Comparison of ENCODE assay signal across 13 cellular contexts in genomic region chr4:53100801-53101581, GRCh38.
A peak's percentile ranks its signal among the peaks of the same experiment; 100 is the strongest.
DNase-seq lines count a peak whose midpoint lies in the region; ATAC-seq and TF ChIP-seq lines count a peak whose summit lies in the region.
"Had no signal": no experiment of that assay in that cellular context is flagged by ENCODE, and none has a peak within 500 bp of the region (broad histone marks: within the 10 kb centered on the region; RNA-seq: fewer than 3 reads in every experiment).

No MANE protein-coding gene starts in this region.

- peaks cover 36% of the 10 kb centered on the region for H3K36me3 Mint-ChIP-seq in activated naive CD4-positive, alpha-beta T cell treated with anti-CD3 and anti-CD28 coated beads, Interleukin-2, amount 50 U/mL, for 24 hours
- H3K36me3 Mint-ChIP-seq in activated T-helper 17 cell treated with anti-CD3 and anti-CD28 coated beads, Interleukin-2, amount 50 U/mL, for 72 hours (ENCODE audit: low read depth), result peaks cover 16% of the 10 kb centered on the region
- no peaks in the 10 kb centered on the region for H3K36me3 Mint-ChIP-seq in stimulated activated effector memory CD8-positive, alpha-beta T cell treated with anti-CD3 and anti-CD28 coated beads, Interleukin-12 subunit alpha, Interleukin-12 subunit beta, amount 100 ng/mL, for 72 hours

- peak overlapping the region in 1 of 2 donors; percentile 7 for H3K4me3 ChIP-seq in foreskin fibroblast (ENCODE audit: low read depth in 1 of 2, low read length in 2 of 2)
- H3K4me3 ChIP-seq: transverse colon had no signal

- peak; percentile 72 for ATAC-seq in activated T-helper 17 cell treated with anti-CD3 and anti-CD28 coated beads, Interleukin-2, amount 50 U/mL, for 72 hours (replicated peaks)
- peak; percentile 77 for ATAC-seq in stimulated activated effector memory CD8-positive, alpha-beta T cell treated with anti-CD3 and anti-CD28 coated beads, Interleukin-12 subunit alpha, Interleukin-12 subunit beta, amount 100 ng/mL, for 72 hours
- no peak for ATAC-seq in GM19023 (IDR thresholded peaks at IDR 0.05; ENCODE audit: unreplicated experiment)

- DNase-seq in activated naive CD4-positive, alpha-beta T cell (lab: John Stamatoyannopoulos, UW), result no peak
- DNase-seq in foreskin fibroblast, result peak; percentile 49 to 69
- no peak for DNase-seq in stimulated activated effector memory CD8-positive, alpha-beta T cell treated with anti-CD3 and anti-CD28 coated beads, Interleukin-12 subunit alpha, Interleukin-12 subunit beta, amount 100 ng/mL, for 72 hours (ENCODE audit: low spot score in 2 of 2)
- DNase-seq in stimulated activated CD8-positive, alpha-beta memory T cell treated with anti-CD3 and anti-CD28 coated beads, Interleukin-4, amount 100 ng/mL, for 48 hours, result no peak
- DNase-seq in central memory CD4-positive, alpha-beta T cell, result no peak
- DNase-seq: C1 segment of cervical spinal cord; effector CD8-positive, alpha-beta T cell; NCI-H69; transverse colon had no signal

- H3K9me3 Mint-ChIP-seq in activated naive CD4-positive, alpha-beta T cell treated with anti-CD3 and anti-CD28 coated beads, Interleukin-2, amount 50 U/mL, for 24 hours, result peaks cover 18% of the 10 kb centered on the region
- H3K9me3 Mint-ChIP-seq in activated T-helper 17 cell treated with anti-CD3 and anti-CD28 coated beads, Interleukin-2, amount 50 U/mL, for 72 hours, result peaks cover 8% of the 10 kb centered on the region
- peaks cover 7% of the 10 kb centered on the region for H3K9me3 Mint-ChIP-seq in stimulated activated effector memory CD8-positive, alpha-beta T cell treated with anti-CD3 and anti-CD28 coated beads, Interleukin-12 subunit alpha, Interleukin-12 subunit beta, amount 100 ng/mL, for 72 hours

- H3K27me3 Mint-ChIP-seq in activated naive CD4-positive, alpha-beta T cell treated with anti-CD3 and anti-CD28 coated beads, Interleukin-2, amount 50 U/mL, for 24 hours, result no peaks in the 10 kb centered on the region
- H3K27me3 Mint-ChIP-seq in activated T-helper 17 cell treated with anti-CD3 and anti-CD28 coated beads, Interleukin-2, amount 50 U/mL, for 72 hours, result no peaks in the 10 kb centered on the region

- no peak for TF ChIP-seq CTCF in foreskin fibroblast (IDR thresholded peaks at IDR 0.05; ENCODE audit: low read depth, low read length)

- H3K27ac Mint-ChIP-seq in activated naive CD4-positive, alpha-beta T cell treated with anti-CD3 and anti-CD28 coated beads, Interleukin-2, amount 50 U/mL, for 24 hours, result peak overlapping the region; percentile 76
- peak overlapping the region; percentile 61 for H3K27ac Mint-ChIP-seq in activated T-helper 17 cell treated with anti-CD3 and anti-CD28 coated beads, Interleukin-2, amount 50 U/mL, for 72 hours
- H3K27ac Mint-ChIP-seq in stimulated activated effector memory CD8-positive, alpha-beta T cell treated with anti-CD3 and anti-CD28 coated beads, Interleukin-12 subunit alpha, Interleukin-12 subunit beta, amount 100 ng/mL, for 72 hours, result peak overlapping the region; percentile 7
- H3K27ac Mint-ChIP-seq: T-helper 1 cell treated with Interleukin-12 subunit alpha and Interleukin-12 subunit beta and Interleukin-4 antibody, amounts not matched to agents 30 μg/mL and 1 μg/mL, for 36 hours had no signal

- H3K4me1 Mint-ChIP-seq in activated naive CD4-positive, alpha-beta T cell treated with anti-CD3 and anti-CD28 coated beads, Interleukin-2, amount 50 U/mL, for 24 hours, result peaks cover 13% of the 10 kb centered on the region
- H3K4me1 Mint-ChIP-seq in activated T-helper 17 cell treated with anti-CD3 and anti-CD28 coated beads, Interleukin-2, amount 50 U/mL, for 72 hours, result peaks cover 5% of the 10 kb centered on the region
- H3K4me1 Mint-ChIP-seq in stimulated activated effector memory CD8-positive, alpha-beta T cell treated with anti-CD3 and anti-CD28 coated beads, Interleukin-12 subunit alpha, Interleukin-12 subunit beta, amount 100 ng/mL, for 72 hours, result peaks cover 6% of the 10 kb centered on the region

- H3K4me3 Mint-ChIP-seq in activated naive CD4-positive, alpha-beta T cell treated with anti-CD3 and anti-CD28 coated beads, Interleukin-2, amount 50 U/mL, for 24 hours, result no peak overlapping the region
- H3K4me3 Mint-ChIP-seq in activated T-helper 17 cell treated with anti-CD3 and anti-CD28 coated beads, Interleukin-2, amount 50 U/mL, for 72 hours, result no peak overlapping the region
- no peak overlapping the region for H3K4me3 Mint-ChIP-seq in stimulated activated effector memory CD8-positive, alpha-beta T cell treated with anti-CD3 and anti-CD28 coated beads, Interleukin-12 subunit alpha, Interleukin-12 subunit beta, amount 100 ng/mL, for 72 hours
- H3K4me3 Mint-ChIP-seq: T-helper 1 cell treated with Interleukin-12 subunit alpha and Interleukin-12 subunit beta and Interleukin-4 antibody, amounts not matched to agents 30 μg/mL and 1 μg/mL, for 36 hours had no signal

Comparison
In these comparisons a context has a peak if more than half of its experiments do, and no peak if none do; other contexts are left out.
1. H3K27ac Mint-ChIP-seq: peak in every context shown above with its lines; median percentile 76 in activated naive CD4-positive, alpha-beta T cell treated with anti-CD3 and anti-CD28 coated beads, Interleukin-2, amount 50 U/mL, for 24 hours; 61 in activated T-helper 17 cell treated with anti-CD3 and anti-CD28 coated beads, Interleukin-2, amount 50 U/mL, for 72 hours; 7 in stimulated activated effector memory CD8-positive, alpha-beta T cell treated with anti-CD3 and anti-CD28 coated beads, Interleukin-12 subunit alpha, Interleukin-12 subunit beta, amount 100 ng/mL, for 72 hours.
2. DNase-seq: peak in foreskin fibroblast (2 of 2); none in activated naive CD4-positive, alpha-beta T cell (0 of 4), stimulated activated effector memory CD8-positive, alpha-beta T cell treated with anti-CD3 and anti-CD28 coated beads, Interleukin-12 subunit alpha, Interleukin-12 subunit beta, amount 100 ng/mL, for 72 hours (0 of 2), stimulated activated CD8-positive, alpha-beta memory T cell treated with anti-CD3 and anti-CD28 coated beads, Interleukin-4, amount 100 ng/mL, for 48 hours (single experiment) and central memory CD4-positive, alpha-beta T cell (single experiment).